In the genomic region with DNA sequence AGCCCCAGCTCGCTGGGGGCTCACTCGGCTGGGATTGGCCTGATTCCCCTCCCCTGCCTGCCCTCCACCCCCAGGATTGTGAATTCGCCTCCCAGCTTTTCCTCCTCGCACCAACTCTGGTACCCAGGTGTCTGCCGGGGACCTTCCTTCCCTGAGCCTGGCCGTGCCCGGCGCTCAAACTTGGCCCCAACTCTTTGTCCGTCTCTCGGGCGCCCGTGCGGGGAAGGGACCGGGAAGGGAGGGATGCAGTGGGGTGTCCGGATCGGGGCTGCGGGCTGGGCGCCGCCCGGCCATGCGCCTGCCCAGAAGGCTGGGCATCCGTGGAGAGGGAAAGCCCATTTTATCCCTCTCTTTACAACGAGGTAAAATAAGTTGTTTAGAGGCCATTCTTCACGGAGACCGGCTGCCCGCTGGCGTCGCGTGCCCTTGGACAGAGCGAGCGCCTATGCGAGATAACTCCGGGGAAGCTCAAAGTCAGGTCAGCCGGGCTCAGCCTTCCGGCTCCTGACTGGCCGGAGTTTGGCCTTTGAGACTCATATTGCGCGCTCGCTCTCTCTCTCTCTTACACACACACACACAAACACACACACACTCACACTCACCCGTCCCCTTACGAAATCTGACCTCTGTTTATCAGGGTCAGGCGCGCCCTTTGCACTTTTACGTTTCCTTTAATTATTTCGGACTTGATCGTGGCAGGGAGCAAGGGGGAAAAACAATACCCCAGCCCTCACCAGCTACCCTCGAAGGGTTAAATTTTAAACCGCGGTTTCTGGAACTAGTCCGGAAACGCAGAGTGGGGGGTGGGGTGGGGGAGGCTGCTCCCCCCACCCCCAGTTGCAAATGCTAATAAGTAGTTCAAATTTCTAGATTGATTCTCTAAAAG, we compare ENCODE assay signal across 9 cellular contexts. TPM values are rescaled to one million over a fixed set of nuclear protein-coding genes. Genes with fewer than 3 reads are reported as not detected.
DNase-seq lines count a peak whose midpoint lies in the region; ATAC-seq, FAIRE-seq and TF ChIP-seq lines count a peak whose summit lies in the region.
"Had no signal": no experiment of that assay in that cellular context is flagged by ENCODE, and none has a peak within 500 bp of the region (broad histone marks: within the 10 kb centered on the region; RNA-seq: fewer than 3 reads in every experiment).

No MANE protein-coding gene starts in this region.

- peak; percentile 37 to 64 (median 58) for ATAC-seq in heart left ventricle
- no peak for ATAC-seq in GM21717 (IDR thresholded peaks at IDR 0.05; ENCODE audit: unreplicated experiment)
- ATAC-seq in HG03159 (IDR thresholded peaks at IDR 0.05; ENCODE audit: unreplicated experiment) = no peak

- H3K4me1 ChIP-seq in heart left ventricle = peaks cover 0 to 19% (median 4%) of the 10 kb centered on the region in 12 donors
- no peaks in the 10 kb centered on the region for H3K4me1 ChIP-seq in ovary (ENCODE audit: insufficient read depth)

- peak overlapping the region; percentile 55 to 84 (median 72) for H3K4me3 ChIP-seq in heart left ventricle
- peak overlapping the region; percentile 93 for H3K4me3 ChIP-seq in ovary

- DNase-seq in M059J (ENCODE audit: low read depth) (peak; percentile 18), heart left ventricle (peak; percentile 47 to 79 (median 66)), ovary (peak; percentile 67 to 79 (median 68)), frontal cortex (ENCODE audit: low spot score in 2 of 2) (no peak)

- H3K27ac Mint-ChIP-seq in activated naive CD8-positive, alpha-beta T cell = no peak overlapping the region

- TF ChIP-seq POLR2A in heart left ventricle (IDR thresholded peaks at IDR 0.05) = peak in 1 of 2 donors; percentile 28
- TF ChIP-seq POLR2A in ovary (IDR thresholded peaks at IDR 0.05) = no peak

- TF ChIP-seq CTCF in C4-2B (conservative IDR thresholded peaks at IDR 0.05) = no peak
- TF ChIP-seq CTCF in heart left ventricle (IDR thresholded peaks at IDR 0.05) = no peak
- no peak for TF ChIP-seq CTCF in ovary (IDR thresholded peaks at IDR 0.05)

- H3K4me3 Mint-ChIP-seq in activated naive CD8-positive, alpha-beta T cell = peak overlapping the region; percentile 91

- peaks cover 38% of the 10 kb centered on the region for H3K27me3 Mint-ChIP-seq in activated naive CD8-positive, alpha-beta T cell

- 0 to 1% (median 0%) methylated on average over 49 to 51 of the region's 51 CpGs for WGBS in heart left ventricle, 4 donors
- WGBS in ovary, 3 donors = 0% methylated on average over 50 to 51 of the region's 51 CpGs

- no peaks in the 10 kb centered on the region for H3K36me3 Mint-ChIP-seq in activated naive CD8-positive, alpha-beta T cell

- H3K36me3 ChIP-seq in heart left ventricle (no peaks in the 10 kb centered on the region), ovary (no peaks in the 10 kb centered on the region)

- no peaks in the 10 kb centered on the region for H3K27me3 ChIP-seq in heart left ventricle
- no peaks in the 10 kb centered on the region for H3K27me3 ChIP-seq in ovary

- no peak for TF ChIP-seq EP300 in ovary (IDR thresholded peaks at IDR 0.05)

- peaks cover 26% of the 10 kb centered on the region for H3K4me1 Mint-ChIP-seq in activated naive CD8-positive, alpha-beta T cell (ENCODE audit: low read depth)

- H3K27ac ChIP-seq in C4-2B (peak overlapping the region; percentile 27), heart left ventricle (peak overlapping the region; percentile 68 to 96 (median 90)), ovary (peak overlapping the region; percentile 92 to 95)
- H3K27ac ChIP-seq: HL-60 had no signal

- FAIRE-seq in frontal cortex (lab: Jason Lieb, UNC) = no peak

- intact Hi-C loops in heart left ventricle (cut with DNase I) = loop anchor here (2.0 to 10.0 kb wide), 20 partner anchors 163 to 1487 kb away; no protein-coding TSS in a partner anchor
- intact Hi-C loops in ovary (cut with DNase I) = loop anchor here (5.0 to 10.0 kb wide), 7 partner anchors 153 to 1487 kb away; no protein-coding TSS in a partner anchor

- no peaks in the 10 kb centered on the region for H3K9me3 Mint-ChIP-seq in activated naive CD8-positive, alpha-beta T cell (ENCODE audit: low read depth)

- H3K9me3 ChIP-seq in heart left ventricle = no peaks in the 10 kb centered on the region
- H3K9me3 ChIP-seq in ovary = no peaks in the 10 kb centered on the region

RNA-seq across cellular contexts. Expression of gene MAF, which starts 0.8 kb away (rescaled TPM):
- total RNA-seq in M059J (2014; rRNA removed; shearing (Covaris generic)) = 0.39 TPM in 1 of 2 replicates, not detected in the other
- total RNA-seq in heart left ventricle = 10 to 100 TPM in 6 of 9 donors, 1 to 10 TPM in 3; 7.5 to 59.0 (median 13.2) TPM
- 1 to 10 TPM; 2.8 to 3.0 TPM for polyA plus RNA-seq in heart left ventricle
- total RNA-seq in ovary = 100 to 1,000 TPM in 3 of 7 donors, 10 to 100 TPM in 4; 61.5 to 196 (median 83.5) TPM
- 10 to 100 TPM; 41.1 to 41.5 TPM for polyA plus RNA-seq in ovary
- 15.9 TPM for total RNA-seq in frontal cortex

Comparison
In these comparisons a context has a peak if more than half of its experiments do, and no peak if none do; other contexts are left out.
1. H3K27ac ChIP-seq: peak in every context shown above with its lines; median percentile 94 in ovary; 90 in heart left ventricle; 27 in C4-2B.
2. DNase-seq: peak in M059J (single experiment), heart left ventricle (5 of 5) and ovary (5 of 5); none in frontal cortex (0 of 2).
3. ATAC-seq: peak in heart left ventricle (4 of 4); none in GM21717 (single experiment) and HG03159 (single experiment).